In genomic region chr9:27500902-27501301, GRCh38 we compare ENCODE assay signal across 15 cellular contexts. TPM values are rescaled to one million over a fixed set of nuclear protein-coding genes. Genes with fewer than 3 reads are reported as not detected.
"Had no signal": no experiment of that assay in that cellular context is flagged by ENCODE, and none has a peak within 500 bp of the region (broad histone marks: within the 10 kb centered on the region; RNA-seq: fewer than 3 reads in every experiment).

No MANE protein-coding gene starts in this region.

RNA-seq across cellular contexts. Expression of gene IFNK, which starts 23.2 kb away (rescaled TPM):
- total RNA-seq: activated CD4-positive, alpha-beta memory T cell treated with anti-CD3 and anti-CD28 coated beads for 36 hours; activated CD4-positive, alpha-beta T cell treated with anti-CD3 and anti-CD28 coated beads, Interleukin-2, amount 10 ng/mL, durations not matched to agents 24 days and 14 days; activated CD8-positive, alpha-beta memory T cell treated with anti-CD3 and anti-CD28 coated beads for 36 hours; activated CD8-positive, alpha-beta T cell treated with anti-CD3 and anti-CD28 coated beads for 36 hours; activated naive CD8-positive, alpha-beta T cell treated with anti-CD3 and anti-CD28 coated beads, Interleukin-2, amount 10 ng/mL, durations not matched to agents 7 days and 5 days; activated T-helper 2 cell treated with anti-CD3 and anti-CD28 coated beads, Interferon-gamma antibody, Interleukin-2, Interleukin-4, amounts not matched to agents 10 μg/mL and 5 μg/mL and 100 μg/mL, durations not matched to agents 14 hours and 24 hours and 36 hours; ascending aorta; bronchial epithelial cell; cardiac muscle cell; T-cell; T-helper 1 cell treated with Interleukin-12 subunit alpha and Interleukin-12 subunit beta and Interleukin-4 antibody, amounts not matched to agents 30 ng/mL and 1 ng/mL, for 36 hours; T-helper 17 cell; T-helper 2 cell treated with Interferon-gamma antibody and Interleukin-4, amounts not matched to agents 100 ng/mL and 5 ng/mL, for 36 hours; WTC11 had no signal
- polyA plus RNA-seq: adipose tissue, cardiac muscle cell had no signal
